Comparison of ENCODE assay signal across 14 cellular contexts in the genomic region with DNA sequence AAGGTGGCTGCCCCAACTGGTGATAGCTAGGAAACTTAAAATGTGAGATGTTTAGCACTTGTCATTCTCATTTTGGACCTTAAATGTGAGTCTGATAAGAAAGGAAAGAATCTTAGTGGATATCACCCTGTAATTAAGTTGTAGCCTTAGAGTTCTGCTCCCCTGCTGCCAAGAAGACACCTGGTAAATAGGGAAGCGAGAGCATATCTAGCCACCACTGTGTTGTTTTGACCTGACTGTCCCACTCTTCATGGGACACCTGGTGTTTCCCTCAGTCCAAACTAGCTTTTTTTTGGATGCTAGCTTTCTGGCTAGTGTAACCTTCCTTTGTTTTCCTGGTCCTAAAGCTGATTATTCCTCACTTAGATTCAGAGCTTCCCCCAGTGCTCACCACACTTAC.
DNase-seq lines count a peak whose midpoint lies in the region; ATAC-seq and FAIRE-seq lines count a peak whose summit lies in the region.
"Had no signal": no experiment of that assay in that cellular context is flagged by ENCODE, and none has a peak within 500 bp of the region (broad histone marks: within the 10 kb centered on the region; RNA-seq: fewer than 3 reads in every experiment).

No MANE protein-coding gene starts in this region.

- no peak overlapping the region for H3K4me2 ChIP-seq in Karpas-422 (ENCODE audit: low read depth, low read length, poor library complexity, severe bottlenecking)
- H3K4me2 ChIP-seq: SK-N-SH had no signal

- H3K9ac ChIP-seq in Karpas-422 (ENCODE audit: low read length), result no peak overlapping the region
- H3K9ac ChIP-seq: SK-N-SH had no signal

- H3K4me1 ChIP-seq in effector memory CD4-positive, alpha-beta T cell (ENCODE audit: control insufficient read depth, insufficient read depth, low read length, poor library complexity, severe bottlenecking), result no peaks in the 10 kb centered on the region
- H3K4me1 ChIP-seq in Karpas-422 (ENCODE audit: low read length), result no peaks in the 10 kb centered on the region
- H3K4me1 ChIP-seq: upper lobe of right lung had no signal

- DNase-seq in frontal cortex (ENCODE audit: low spot score in 2 of 2), result no peak
- DNase-seq in effector memory CD4-positive, alpha-beta T cell, result no peak
- no peak for DNase-seq in pons (ENCODE audit: low spot score)
- DNase-seq in Karpas-422, result no peak
- DNase-seq: amygdala, dermis blood vessel endothelial cell, occipital lobe, SK-N-SH, upper lobe of right lung had no signal

- H3K27ac ChIP-seq in effector memory CD4-positive, alpha-beta T cell (ENCODE audit: insufficient read depth, low read length, poor library complexity, severe bottlenecking), result no peak overlapping the region
- no peak overlapping the region for H3K27ac ChIP-seq in Karpas-422 (ENCODE audit: low read length)
- H3K27ac ChIP-seq: upper lobe of right lung had no signal

- no peaks in the 10 kb centered on the region for H3K9me3 ChIP-seq in effector memory CD4-positive, alpha-beta T cell (ENCODE audit: control insufficient read depth, low read length)
- H3K9me3 ChIP-seq in Karpas-422 (ENCODE audit: low read length), result no peaks in the 10 kb centered on the region
- H3K9me3 ChIP-seq: SK-N-SH, upper lobe of right lung had no signal

- no peaks in the 10 kb centered on the region for H3K36me3 ChIP-seq in effector memory CD4-positive, alpha-beta T cell (ENCODE audit: control insufficient read depth, insufficient read depth, low read length)
- H3K36me3 ChIP-seq in Karpas-422 (ENCODE audit: insufficient read depth, low read length), result no peaks in the 10 kb centered on the region
- H3K36me3 ChIP-seq: upper lobe of right lung had no signal

- no peak overlapping the region for H3K4me3 ChIP-seq in effector memory CD4-positive, alpha-beta T cell (ENCODE audit: insufficient read depth, low read depth, low read length, poor library complexity, severe bottlenecking)
- H3K4me3 ChIP-seq in Karpas-422 (ENCODE audit: low read length), result no peak overlapping the region
- H3K4me3 ChIP-seq: upper lobe of right lung had no signal

- H3K79me2 ChIP-seq in Karpas-422 (ENCODE audit: low read length), result no peaks in the 10 kb centered on the region

- no peaks in the 10 kb centered on the region for H3K27me3 ChIP-seq in effector memory CD4-positive, alpha-beta T cell (replicated peaks; ENCODE audit: control insufficient read depth, insufficient read depth, low read length, poor library complexity, severe bottlenecking)
- no peaks in the 10 kb centered on the region for H3K27me3 ChIP-seq in Karpas-422 (ENCODE audit: low read length)
- H3K27me3 ChIP-seq: upper lobe of right lung had no signal

- no peaks in the 10 kb centered on the region for H4K20me1 ChIP-seq in Karpas-422 (ENCODE audit: insufficient read depth, low read depth, low read length)

- no peak for FAIRE-seq in frontal cortex (lab: Jason Lieb, UNC)
- FAIRE-seq: A204.1 had no signal

- no peaks in the 10 kb centered on the region for H3K9me2 ChIP-seq in Karpas-422 (replicated peaks; ENCODE audit: insufficient read depth, low read length)
- H3K9me2 ChIP-seq: SK-N-SH had no signal

- no peak overlapping the region for H2AFZ ChIP-seq in Karpas-422 (ENCODE audit: low read length)

- ATAC-seq in GM18498 (IDR thresholded peaks at IDR 0.05; ENCODE audit: unreplicated experiment) (peak; percentile 84), GM19463 (IDR thresholded peaks at IDR 0.05; ENCODE audit: unreplicated experiment) (peak; percentile 60), HG02759 (IDR thresholded peaks at IDR 0.05; ENCODE audit: unreplicated experiment) (peak; percentile 74), HG03432 (IDR thresholded peaks at IDR 0.05; ENCODE audit: unreplicated experiment) (peak; percentile 98)
- ATAC-seq: upper lobe of right lung had no signal
